In genomic region chr9:134375011-134375390, GRCh38 we compare ENCODE assay signal across 9 cellular contexts. TPM values are rescaled to one million over a fixed set of nuclear protein-coding genes. Genes with fewer than 3 reads are reported as not detected.
DNase-seq lines count a peak whose midpoint lies in the region; ATAC-seq, FAIRE-seq and TF ChIP-seq lines count a peak whose summit lies in the region.
"Had no signal": no experiment of that assay in that cellular context is flagged by ENCODE, and none has a peak within 500 bp of the region (broad histone marks: within the 10 kb centered on the region; RNA-seq: fewer than 3 reads in every experiment).

No MANE protein-coding gene starts in this region.

- H3K9me3 Mint-ChIP-seq in CD14-positive monocyte (peaks cover 0 to 3% (median 0%) of the 10 kb centered on the region in 7 donors), astrocyte (ENCODE audit: unreplicated experiment) (no peaks in the 10 kb centered on the region)
- no peaks in the 10 kb centered on the region for H3K9me3 Mint-ChIP-seq in stimulated activated naive B cell treated with anti-CD40 and anti-IgM and Interleukin-4, amounts not matched to agents 10 μg/mL and 1 μg/mL and 100 μg/mL, for 72 hours

- H3K79me2 ChIP-seq in astrocyte (ENCODE audit: insufficient read depth, low read length) = peaks cover 91% of the 10 kb centered on the region

- H3K4me1 ChIP-seq in astrocyte (ENCODE audit: insufficient read depth, low read length) = peaks cover 30% of the 10 kb centered on the region
- H3K4me1 ChIP-seq in right atrium auricular region = peaks cover 0 to 100% of the 10 kb centered on the region in 2 donors
- peaks cover 99% of the 10 kb centered on the region for H3K4me1 ChIP-seq in psoas muscle
- H3K4me1 ChIP-seq in colonic mucosa = peaks cover 45% of the 10 kb centered on the region

- H3K36me3 ChIP-seq in astrocyte (ENCODE audit: insufficient read depth, low read length) (no peaks in the 10 kb centered on the region), right atrium auricular region (no peaks in the 10 kb centered on the region), psoas muscle (ENCODE audit: insufficient read depth in 1 of 2, low read depth in 1 of 2) (no peaks in the 10 kb centered on the region), colonic mucosa (no peaks in the 10 kb centered on the region)

- no peak overlapping the region for H3K4me3 ChIP-seq in astrocyte (ENCODE audit: insufficient read depth, low read depth, low read length)
- peak overlapping the region in 1 of 2 donors; percentile 5 for H3K4me3 ChIP-seq in right atrium auricular region
- peak overlapping the region; percentile 55 for H3K4me3 ChIP-seq in psoas muscle
- H3K4me3 ChIP-seq in colonic mucosa = no peak overlapping the region

- intact Hi-C loops in CD14-positive monocyte (cut with micrococcal nuclease) = loop anchor here in 1 of 2 donors (5.0 kb wide), 1 partner anchor 33 kb away; no protein-coding TSS in a partner anchor
- intact Hi-C loops in psoas muscle (cut with DNase I) = loop anchor here in 1 of 2 donors (5.0 kb wide), 1 partner anchor 37 kb away; no protein-coding TSS in a partner anchor
- intact Hi-C loops in colonic mucosa (cut with DNase I) = no loop called here

- no peak overlapping the region for H2AFZ ChIP-seq in astrocyte (ENCODE audit: low read depth, low read length)

- ATAC-seq in psoas muscle = peak; percentile 48 to 68 (median 60)
- no peak for ATAC-seq in stimulated activated naive B cell treated with anti-CD40 and anti-IgM and Interleukin-4, amounts not matched to agents 10 μg/mL and 1 μg/mL and 100 μg/mL, for 72 hours (replicated peaks)

- H3K27ac Mint-ChIP-seq in CD14-positive monocyte (peak overlapping the region; percentile 100), astrocyte (ENCODE audit: unreplicated experiment) (peak overlapping the region; percentile 62)
- no peak overlapping the region for H3K27ac Mint-ChIP-seq in stimulated activated naive B cell treated with anti-CD40 and anti-IgM and Interleukin-4, amounts not matched to agents 10 μg/mL and 1 μg/mL and 100 μg/mL, for 72 hours

- H3K4me3 Mint-ChIP-seq in CD14-positive monocyte (peak overlapping the region; percentile 75 to 93), astrocyte (ENCODE audit: unreplicated experiment) (peak overlapping the region; percentile 31)
- H3K4me3 Mint-ChIP-seq in stimulated activated naive B cell treated with anti-CD40 and anti-IgM and Interleukin-4, amounts not matched to agents 10 μg/mL and 1 μg/mL and 100 μg/mL, for 72 hours = no peak overlapping the region

- H3K4me1 Mint-ChIP-seq in CD14-positive monocyte (peaks cover 90% of the 10 kb centered on the region), astrocyte (ENCODE audit: low read depth, unreplicated experiment) (peaks cover 11% of the 10 kb centered on the region)
- peaks cover 15 to 18% of the 10 kb centered on the region in 2 donors for H3K4me1 Mint-ChIP-seq in stimulated activated naive B cell treated with anti-CD40 and anti-IgM and Interleukin-4, amounts not matched to agents 10 μg/mL and 1 μg/mL and 100 μg/mL, for 72 hours

- 1 to 5% (median 1%) methylated on average over 6 of the region's 6 CpGs for WGBS in psoas muscle, 3 donors

- peaks cover 0 to 2% (median 0%) of the 10 kb centered on the region in 3 donors for H3K27me3 Mint-ChIP-seq in CD14-positive monocyte (ENCODE audit: low read depth in 3 of 3)
- H3K27me3 Mint-ChIP-seq in astrocyte (ENCODE audit: low read depth, unreplicated experiment) = no peaks in the 10 kb centered on the region
- peaks cover 5 to 28% of the 10 kb centered on the region in 2 donors for H3K27me3 Mint-ChIP-seq in stimulated activated naive B cell treated with anti-CD40 and anti-IgM and Interleukin-4, amounts not matched to agents 10 μg/mL and 1 μg/mL and 100 μg/mL, for 72 hours

- H4K20me1 ChIP-seq in astrocyte (ENCODE audit: insufficient read depth, low read length) = peaks cover 98% of the 10 kb centered on the region

- no peaks in the 10 kb centered on the region for H3K9me3 ChIP-seq in astrocyte (ENCODE audit: insufficient read depth, low read depth, low read length)
- no peaks in the 10 kb centered on the region for H3K9me3 ChIP-seq in right atrium auricular region
- no peaks in the 10 kb centered on the region for H3K9me3 ChIP-seq in psoas muscle
- no peaks in the 10 kb centered on the region for H3K9me3 ChIP-seq in colonic mucosa

- H3K27ac ChIP-seq in astrocyte (ENCODE audit: low read depth, low read length) (no peak overlapping the region), right atrium auricular region (peak overlapping the region; percentile 86), psoas muscle (peak overlapping the region; percentile 92), colonic mucosa (no peak overlapping the region)

- H3K4me2 ChIP-seq in astrocyte (ENCODE audit: low read length) = peak overlapping the region; percentile 22

- H3K27me3 ChIP-seq in astrocyte (ENCODE audit: insufficient read depth, low read length) (no peaks in the 10 kb centered on the region), right atrium auricular region (no peaks in the 10 kb centered on the region), psoas muscle (ENCODE audit: insufficient read depth in 3 of 3, low read length in 2 of 3) (no peaks in the 10 kb centered on the region), colonic mucosa (no peaks in the 10 kb centered on the region)

- TF ChIP-seq CTCF in CD14-positive monocyte (IDR thresholded peaks at IDR 0.05) (no peak), astrocyte (IDR thresholded peaks at IDR 0.05; ENCODE audit: insufficient read depth, low read depth, low read length) (no peak), right atrium auricular region (IDR thresholded peaks at IDR 0.05) (no peak), psoas muscle (IDR thresholded peaks at IDR 0.05) (no peak), colonic mucosa (IDR thresholded peaks at IDR 0.05) (no peak)

- H3K36me3 Mint-ChIP-seq in CD14-positive monocyte = peaks cover 18 to 49% of the 10 kb centered on the region in 2 donors
- no peaks in the 10 kb centered on the region for H3K36me3 Mint-ChIP-seq in astrocyte (ENCODE audit: low read depth, unreplicated experiment)
- H3K36me3 Mint-ChIP-seq in stimulated activated naive B cell treated with anti-CD40 and anti-IgM and Interleukin-4, amounts not matched to agents 10 μg/mL and 1 μg/mL and 100 μg/mL, for 72 hours = no peaks in the 10 kb centered on the region

- H3K9ac ChIP-seq in astrocyte (ENCODE audit: low read length) = peak overlapping the region; percentile 12
- H3K9ac ChIP-seq in colonic mucosa (ENCODE audit: low read depth in 2 of 2, low read length in 2 of 2) = peak overlapping the region in 1 of 2 donors; percentile 5

- DNase-seq in CD14-positive monocyte (ENCODE audit: low spot score) (no peak), astrocyte (ENCODE audit: low read depth) (peak; percentile 25), right atrium auricular region (ENCODE audit: low spot score) (peak; percentile 82), psoas muscle (peak; percentile 86 to 94), colonic mucosa (no peak), NCI-H1048 (lab: John Stamatoyannopoulos, UW) (no peak)
- no peak for DNase-seq in stimulated activated CD4-positive, alpha-beta T cell treated with anti-CD3 and anti-CD28 coated beads, Interleukin-1b, Interleukin-23, amount 100 ng/mL, for 48 hours
- no peak for DNase-seq in stimulated activated naive B cell treated with anti-CD40 and anti-IgM and Interleukin-4, amounts not matched to agents 10 μg/mL and 1 μg/mL and 100 μg/mL, for 72 hours
- DNase-seq: NCI-H187 had no signal

- FAIRE-seq in astrocyte (lab: Jason Lieb, UNC) = no peak

RNA-seq across cellular contexts. Expression of gene RXRA, which starts 48.7 kb away (rescaled TPM):
- polyA plus RNA-seq in CD14-positive monocyte = 10 to 100 TPM; 15.8 to 23.2 TPM
- total RNA-seq in astrocyte = 33.4 and 33.7 TPM in 2 replicates
- 10 to 100 TPM; 34.5 to 50.8 TPM for total RNA-seq in right atrium auricular region
- total RNA-seq in psoas muscle = 100 to 1,000 TPM in 3 of 4 donors, 10 to 100 TPM in 1; 84.3 to 192 (median 147) TPM
- 100 to 1,000 TPM in 1 of 3 donors, 10 to 100 TPM in 2; 37.7 to 156 (median 76.4) TPM for polyA plus RNA-seq in psoas muscle
- 10 to 100 TPM; 68.2 to 72.0 TPM for total RNA-seq in colonic mucosa

Comparison
In these comparisons a context has a peak if more than half of its experiments do, and no peak if none do; other contexts are left out.
1. DNase-seq: peak in astrocyte (single experiment), right atrium auricular region (single experiment) and psoas muscle (2 of 2); none in CD14-positive monocyte (single experiment), stimulated activated CD4-positive, alpha-beta T cell treated with anti-CD3 and anti-CD28 coated beads, Interleukin-1b, Interleukin-23, amount 100 ng/mL, for 48 hours (single experiment), stimulated activated naive B cell treated with anti-CD40 and anti-IgM and Interleukin-4, amounts not matched to agents 10 μg/mL and 1 μg/mL and 100 μg/mL, for 72 hours (single experiment), colonic mucosa (single experiment) and NCI-H1048 (single experiment).
2. H3K4me3 Mint-ChIP-seq: peak in CD14-positive monocyte (2 of 2) and astrocyte (single experiment); none in stimulated activated naive B cell treated with anti-CD40 and anti-IgM and Interleukin-4, amounts not matched to agents 10 μg/mL and 1 μg/mL and 100 μg/mL, for 72 hours (0 of 2).
3. H3K27ac ChIP-seq: peak in right atrium auricular region (2 of 2) and psoas muscle (single experiment); none in astrocyte (single experiment) and colonic mucosa (single experiment).
4. ATAC-seq: peak in psoas muscle (4 of 4); none in stimulated activated naive B cell treated with anti-CD40 and anti-IgM and Interleukin-4, amounts not matched to agents 10 μg/mL and 1 μg/mL and 100 μg/mL, for 72 hours (0 of 2).